ENCODE assay signal across 1 cellular context in the genomic region with DNA sequence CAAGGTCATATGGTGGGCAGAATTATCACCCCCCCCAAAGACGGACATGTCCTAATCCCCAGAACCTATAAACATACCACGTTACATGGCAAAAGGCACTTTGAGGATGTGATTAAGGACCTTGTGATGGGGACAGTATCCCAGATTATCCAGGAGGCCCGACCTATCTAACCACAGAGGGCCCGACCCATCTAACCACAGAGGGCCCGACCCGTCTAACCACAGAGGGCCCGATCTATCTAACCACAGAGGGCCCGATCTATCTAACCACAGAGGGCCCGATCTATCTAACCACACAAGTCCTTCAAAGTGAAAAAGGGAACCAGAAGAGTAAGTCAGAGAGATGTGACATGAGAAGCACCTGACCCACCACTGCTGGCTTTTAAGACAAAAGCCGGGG.
TF ChIP-seq lines count a peak whose summit lies in the region.

No MANE protein-coding gene starts in this region.

TF ChIP-seq in K562, 482 proteins besides CTCF, POLR2A, EP300 and RAD21 (continued from another document):
- TF ChIP-seq, protein P1, sequence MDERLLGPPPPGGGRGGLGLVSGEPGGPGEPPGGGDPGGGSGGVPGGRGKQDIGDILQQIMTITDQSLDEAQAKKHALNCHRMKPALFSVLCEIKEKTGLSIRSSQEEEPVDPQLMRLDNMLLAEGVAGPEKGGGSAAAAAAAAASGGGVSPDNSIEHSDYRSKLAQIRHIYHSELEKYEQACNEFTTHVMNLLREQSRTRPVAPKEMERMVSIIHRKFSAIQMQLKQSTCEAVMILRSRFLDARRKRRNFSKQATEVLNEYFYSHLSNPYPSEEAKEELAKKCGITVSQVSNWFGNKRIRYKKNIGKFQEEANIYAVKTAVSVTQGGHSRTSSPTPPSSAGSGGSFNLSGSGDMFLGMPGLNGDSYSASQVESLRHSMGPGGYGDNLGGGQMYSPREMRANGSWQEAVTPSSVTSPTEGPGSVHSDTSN (CRISPR knock-in tag; IDR thresholded peaks at IDR 0.05; ENCODE audit: low read depth), result no peak
- TF ChIP-seq, protein P1 (tag; conservative IDR thresholded peaks at IDR 0.05; ENCODE audit: low read depth), result no peak
- TF ChIP-seq SAFB2 (IDR thresholded peaks at IDR 0.05; ENCODE audit: borderline replicate concordance, low read depth, low read length, severe bottlenecking) (no peak), ATF7 (IDR thresholded peaks at IDR 0.05) (no peak), HEY1 (CRISPR knock-in tag; IDR thresholded peaks at IDR 0.05; ENCODE audit: borderline replicate concordance) (no peak), CCAR2 (IDR thresholded peaks at IDR 0.05; ENCODE audit: low read depth, low read length) (no peak), RUNX1 (IDR thresholded peaks at IDR 0.05; ENCODE audit: low read depth) (peak; percentile 98), XRCC4 (IDR thresholded peaks at IDR 0.05; ENCODE audit: extremely low read depth, insufficient read depth, insufficient read length) (no peak), MCM5 (IDR thresholded peaks at IDR 0.05; ENCODE audit: low read depth) (no peak), RERE (CRISPR knock-in tag; IDR thresholded peaks at IDR 0.05; ENCODE audit: borderline replicate concordance) (no peak), NCOA6 (IDR thresholded peaks at IDR 0.05) (no peak), MTA3 (IDR thresholded peaks at IDR 0.05; ENCODE audit: borderline replicate concordance) (no peak), SUPT5H (IDR thresholded peaks at IDR 0.05) (no peak), KDM1A (IDR thresholded peaks at IDR 0.05) (peak; percentile 75 to 82), ZNF140 (CRISPR knock-in tag; IDR thresholded peaks at IDR 0.05) (no peak), POLR2B (IDR thresholded peaks at IDR 0.05; ENCODE audit: low read depth, partially characterized antibody) (no peak), POLR2AphosphoS5 (IDR thresholded peaks at IDR 0.05; ENCODE audit: control insufficient read depth, insufficient read depth, low read depth, low read length) (no peak), ZKSCAN8 (CRISPR knock-in tag; IDR thresholded peaks at IDR 0.05) (no peak), GABPB2 (CRISPR knock-in tag; conservative IDR thresholded peaks at IDR 0.05) (no peak), RBM39 (optimal IDR thresholded peaks at IDR 0.05; ENCODE audit: low read depth, low read length) (no peak), SIX5 (IDR thresholded peaks at IDR 0.05; ENCODE audit: borderline replicate concordance in 1 of 2, insufficient read depth in 1 of 2, low read depth in 1 of 2, low read length in 2 of 2) (no peak), NELFE (IDR thresholded peaks at IDR 0.05; ENCODE audit: insufficient read depth, insufficient read length) (no peak), REST (CRISPR knock-in tag; IDR thresholded peaks at IDR 0.05; ENCODE audit: low read depth) (no peak), CTBP1 (IDR thresholded peaks at IDR 0.05; ENCODE audit: borderline replicate concordance) (peak; percentile 26; the same call in 1 of the 2 replicates), SMARCA4 (IDR thresholded peaks at IDR 0.05) (no peak), GABPB1 (CRISPR knock-in tag; IDR thresholded peaks at IDR 0.05) (no peak), RCOR1 (IDR thresholded peaks at IDR 0.05; ENCODE audit: borderline replicate concordance in 1 of 2, low read depth in 2 of 2, low read length in 2 of 2) (peak in 1 of 2 experiments; percentile 86; a peak in 2 of 4 replicates), PHB (CRISPR knock-in tag; IDR thresholded peaks at IDR 0.05) (no peak), KLF10 (CRISPR knock-in tag; IDR thresholded peaks at IDR 0.05) (no peak), CEBPB (tag; IDR thresholded peaks at IDR 0.05) (no peak), NFATC3 (IDR thresholded peaks at IDR 0.05) (no peak), POU5F1 (IDR thresholded peaks at IDR 0.05; ENCODE audit: borderline replicate concordance, low read depth, low read length, partially characterized antibody) (no peak), KAT8 (IDR thresholded peaks at IDR 0.05; ENCODE audit: low read depth) (no peak), MXI1 (IDR thresholded peaks at IDR 0.05; ENCODE audit: low read depth, low read length) (no peak), SMAD4 (CRISPR knock-in tag; conservative IDR thresholded peaks at IDR 0.05) (peak; percentile 44; the same call in 1 of the 2 replicates), WHSC1 (IDR thresholded peaks at IDR 0.05; ENCODE audit: low read length) (no peak), CBFA2T3 (IDR thresholded peaks at IDR 0.05) (peak; percentile 21; the same call in 1 of the 2 replicates), CBX8 (IDR thresholded peaks at IDR 0.05; ENCODE audit: borderline replicate concordance, extremely low read depth, low read depth, low read length, poor library complexity, severe bottlenecking) (no peak), CREBBP (IDR thresholded peaks at IDR 0.05; ENCODE audit: low read depth, low read length) (no peak), TCF7 (IDR thresholded peaks at IDR 0.05; ENCODE audit: borderline replicate concordance) (no peak), SP1 (CRISPR knock-in tag; IDR thresholded peaks at IDR 0.05) (peak; percentile 46; the same call in 1 of the 2 replicates), TEAD4 (IDR thresholded peaks at IDR 0.05; ENCODE audit: low read length) (peak; percentile 52; the same call in 1 of the 2 replicates), TEAD4 (CRISPR knock-in tag; IDR thresholded peaks at IDR 0.05; ENCODE audit: borderline replicate concordance) (no peak), CXXC5 (CRISPR knock-in tag; IDR thresholded peaks at IDR 0.05) (peak; percentile 32; the same call in 1 of the 2 replicates), E2F4 (CRISPR knock-in tag; IDR thresholded peaks at IDR 0.05; ENCODE audit: low read depth) (no peak), ZNF609 (CRISPR knock-in tag; IDR thresholded peaks at IDR 0.05; ENCODE audit: borderline replicate concordance) (peak; percentile 100), MEIS2 (IDR thresholded peaks at IDR 0.05; ENCODE audit: partially characterized antibody) (peak; percentile 20)
